ENCODE assay signal across 10 cellular contexts in genomic region chr3:173993299-173993698, GRCh38.
DNase-seq lines count a peak whose midpoint lies in the region; ATAC-seq, FAIRE-seq and TF ChIP-seq lines count a peak whose summit lies in the region.
"Had no signal": no experiment of that assay in that cellular context is flagged by ENCODE, and none has a peak within 500 bp of the region (broad histone marks: within the 10 kb centered on the region; RNA-seq: fewer than 3 reads in every experiment).

No MANE protein-coding gene starts in this region.

- H3K9ac ChIP-seq in H1 (replicated peaks in 1 of 4; ENCODE audit: extremely low read depth in 1 of 4, low read depth in 3 of 4, low read length in 3 of 4) = no peak overlapping the region
- H3K9ac ChIP-seq: parathyroid adenoma had no signal

- intact Hi-C loops in sciatic nerve (cut with DNase I) = no loop called here

- no peak overlapping the region for H2AK5ac ChIP-seq in H1 (ENCODE audit: low read depth, low read length)

- no peak for FAIRE-seq in H1 (lab: Jason Lieb, UNC)

- TF ChIP-seq EP300 in H1 (IDR thresholded peaks at IDR 0.05; ENCODE audit: borderline replicate concordance in 1 of 2, low read depth in 2 of 2, low read length in 2 of 2) (no peak), upper lobe of left lung (IDR thresholded peaks at IDR 0.05) (no peak)

- peak in 2 of 3 experiments; percentile 16 to 57; a peak in 2 of 4 replicates for TF ChIP-seq CTCF in H1 (IDR thresholded peaks at IDR 0.05; ENCODE audit: control extremely low read depth in 1 of 3, insufficient read depth in 1 of 3, low read depth in 1 of 3, low read length in 3 of 3)
- no peak for TF ChIP-seq CTCF in upper lobe of left lung (IDR thresholded peaks at IDR 0.05)

- no peaks in the 10 kb centered on the region for H3K4me1 ChIP-seq in H1 (replicated peaks in 1 of 4; ENCODE audit: control insufficient read depth in 3 of 4, insufficient read depth in 4 of 4, low read length in 3 of 4)
- H3K4me1 ChIP-seq in upper lobe of left lung = no peaks in the 10 kb centered on the region
- H3K4me1 ChIP-seq: parathyroid adenoma had no signal

- no peaks in the 10 kb centered on the region for H3K79me2 ChIP-seq in H1 (ENCODE audit: control insufficient read depth in 1 of 2, insufficient read depth in 2 of 2, low read length in 2 of 2)
- H3K79me2 ChIP-seq: parathyroid adenoma had no signal

- ATAC-seq in sciatic nerve = peak; percentile 45
- no peak for ATAC-seq in upper lobe of left lung (ENCODE audit: low FRiP score in 2 of 2)

- H3K36me3 ChIP-seq in H1 (ENCODE audit: control insufficient read depth in 2 of 4, insufficient read depth in 4 of 4, low read length in 3 of 4) (no peaks in the 10 kb centered on the region), upper lobe of left lung (no peaks in the 10 kb centered on the region)

- no peak overlapping the region for H3K18ac ChIP-seq in H1 (ENCODE audit: extremely low read depth, low read length)

- H3K56ac ChIP-seq in H1 (replicated peaks; ENCODE audit: insufficient read length, low read depth, low read length) = no peak overlapping the region

- 79% methylated on average over 1 of the region's 1 CpG; no CpG with 5 or more reads in 1 of the 2 experiments for WGBS in H1 (ENCODE audit: extremely low coverage in 1 of 2, insufficient coverage in 1 of 2, insufficient read length in 1 of 2, insufficient replicate concordance in 2 of 2, low coverage in 1 of 2, low lambda C conversion rate in 2 of 2, missing lambda C conversion rate in 1 of 2), 2 experiments
- 36 to 67% methylated on average over 1 of the region's 1 CpG for WGBS in upper lobe of left lung, 2 donors

- H3K27ac ChIP-seq in H1 (ENCODE audit: low read depth, low read length) (no peak overlapping the region), upper lobe of left lung (no peak overlapping the region)
- H3K27ac ChIP-seq: parathyroid adenoma had no signal

- no peak overlapping the region for H3K14ac ChIP-seq in H1 (ENCODE audit: insufficient read length)

- TF ChIP-seq POLR2A in H1 (IDR thresholded peaks at IDR 0.05; ENCODE audit: control extremely low read depth in 1 of 2, low read depth in 2 of 2, low read length in 2 of 2) = no peak
- TF ChIP-seq POLR2A in upper lobe of left lung (IDR thresholded peaks at IDR 0.05) = no peak

- no peak overlapping the region for H3K4me3 ChIP-seq in H1 (ENCODE audit: extremely low read depth in 1 of 4, insufficient read depth in 2 of 4, low read depth in 3 of 4, low read length in 4 of 4)
- H3K4me3 ChIP-seq in upper lobe of left lung = no peak overlapping the region

- CTCF ChIA-PET in H1 (lab: Charles Lee; ENCODE audit: partially characterized antibody) = interaction anchor here (0.6 to 2.9 kb wide), 18 partner anchors 8 to 209 kb away, joined by 3 to 12 read pairs (median 4); no protein-coding TSS in a partner anchor

- no peak overlapping the region for H4K91ac ChIP-seq in H1 (replicated peaks; ENCODE audit: insufficient read length, low read length)

- peak; percentile 54 for TF ChIP-seq RAD21 in H1 (IDR thresholded peaks at IDR 0.05 in 1 of 2, conservative IDR thresholded peaks at IDR 0.05 in 1 of 2; ENCODE audit: low read depth in 2 of 2, low read length in 2 of 2)

- no peaks in the 10 kb centered on the region for H4K20me1 ChIP-seq in H1 (replicated peaks in 1 of 2; ENCODE audit: control insufficient read depth in 1 of 2, insufficient read depth in 2 of 2, low read length in 2 of 2)

- H3K23me2 ChIP-seq in H1 (ENCODE audit: low read depth, low read length) = no peaks in the 10 kb centered on the region

- no peaks in the 10 kb centered on the region for H3K79me1 ChIP-seq in H1 (ENCODE audit: low read depth, low read length)

- no peak overlapping the region for H3K4ac ChIP-seq in H1 (replicated peaks; ENCODE audit: insufficient read length, low read depth, low read length)

- no peak overlapping the region for H2BK20ac ChIP-seq in H1 (ENCODE audit: low read length)

- no peak overlapping the region for H4K5ac ChIP-seq in H1 (ENCODE audit: insufficient read length, low read depth, low read length)

- 0 out of 2 replicates have a peak overlapping the region, but pooled peaks have one; percentile 47 for H2AFZ ChIP-seq in H1 (ENCODE audit: low read length)
- H2AFZ ChIP-seq: parathyroid adenoma had no signal

- H3K9me3 ChIP-seq in H1 (ENCODE audit: insufficient read depth in 2 of 2, low read depth in 1 of 2, low read length in 1 of 2) (no peaks in the 10 kb centered on the region), upper lobe of left lung (no peaks in the 10 kb centered on the region)

- peak; percentile 73 for DNase-seq in NCI-H2107 treated with DMSO at 0.1 percent for 48 hours (lab: John Stamatoyannopoulos, UW; ENCODE audit: unreplicated experiment)
- no peak for DNase-seq in NCI-H2107 (lab: John Stamatoyannopoulos, UW)
- DNase-seq in NCI-H2227 (lab: John Stamatoyannopoulos, UW; ENCODE audit: unreplicated experiment) = peak; percentile 15
- no peak for DNase-seq in H1 (ENCODE audit: low read depth in 1 of 2, low spot score in 2 of 2)
- DNase-seq in sciatic nerve (ENCODE audit: low spot score) = no peak
- DNase-seq in cerebellum (ENCODE audit: low spot score) = no peak
- DNase-seq in upper lobe of left lung = no peak
- DNase-seq in mesenteric fat pad (ENCODE audit: low spot score) = no peak
- DNase-seq: activated effector memory CD4-positive, alpha-beta T cell treated with anti-CD3 and anti-CD28 coated beads, Interleukin-2, amount 50 U/mL, for 16 hours had no signal

- H4K8ac ChIP-seq in H1 (ENCODE audit: extremely low read depth, insufficient read depth, low read length) = no peak overlapping the region

- no peak overlapping the region for H3K23ac ChIP-seq in H1 (ENCODE audit: insufficient read length)

- POLR2A ChIA-PET in H1 (lab: Charles Lee; ENCODE audit: partially characterized antibody) = no interaction called here

- H3K27me3 ChIP-seq in H1 (replicated peaks in 1 of 4; ENCODE audit: control insufficient read depth in 3 of 4, extremely low read depth in 1 of 4, insufficient read depth in 3 of 4, low read length in 3 of 4) = no peaks in the 10 kb centered on the region
- H3K27me3 ChIP-seq in upper lobe of left lung = no peaks in the 10 kb centered on the region

- H3K4me2 ChIP-seq in H1 (ENCODE audit: insufficient read depth in 1 of 2, low read depth in 2 of 2, low read length in 2 of 2) = no peak overlapping the region

- no peak overlapping the region for H2BK120ac ChIP-seq in H1 (replicated peaks; ENCODE audit: low read depth, low read length)

- no peak overlapping the region for H2BK12ac ChIP-seq in H1 (ENCODE audit: low read depth, low read length)

- H2BK5ac ChIP-seq in H1 (ENCODE audit: low read depth, low read length) = no peak overlapping the region

- H2BK15ac ChIP-seq in H1 (ENCODE audit: low read length) = no peak overlapping the region

TF ChIP-seq in H1, 55 proteins besides CTCF, POLR2A, EP300 and RAD21 (continues in another document):
- TF ChIP-seq SP1 (IDR thresholded peaks at IDR 0.05; ENCODE audit: low read depth, low read length) = no peak
- TF ChIP-seq POU5F1 (IDR thresholded peaks at IDR 0.05; ENCODE audit: low read depth, low read length) = no peak
- TF ChIP-seq KDM1A (IDR thresholded peaks at IDR 0.05; ENCODE audit: borderline replicate concordance, low read length) = no peak
- no peak for TF ChIP-seq RFX5 (IDR thresholded peaks at IDR 0.05; ENCODE audit: borderline replicate concordance, low read depth, low read length)
- TF ChIP-seq SAP30 (IDR thresholded peaks at IDR 0.05; ENCODE audit: insufficient read depth, insufficient replicate concordance, low read length) = no peak
- no peak for TF ChIP-seq TAF7 (optimal IDR thresholded peaks at IDR 0.05; ENCODE audit: borderline replicate concordance, low read depth, low read length)
- no peak for TF ChIP-seq RBBP5 (IDR thresholded peaks at IDR 0.05; ENCODE audit: borderline replicate concordance, low read depth, low read length)

Comparison
In these comparisons a context has a peak if more than half of its experiments do, and no peak if none do; other contexts are left out.
1. DNase-seq: peak in NCI-H2107 treated with DMSO at 0.1 percent for 48 hours (single experiment) and NCI-H2227 (single experiment); none in NCI-H2107 (single experiment), H1 (0 of 2), sciatic nerve (single experiment), cerebellum (single experiment), upper lobe of left lung (0 of 2) and mesenteric fat pad (single experiment).
2. CTCF ChIP-seq: peak in H1 (2 of 3); none in upper lobe of left lung (0 of 6).